ENCODE assay signal across 8 cellular contexts in genomic region chr17:1491406-1492248, GRCh38. TPM values are rescaled to one million over a fixed set of nuclear protein-coding genes. Genes with fewer than 3 reads are reported as not detected.
DNase-seq lines count a peak whose midpoint lies in the region; ATAC-seq and TF ChIP-seq lines count a peak whose summit lies in the region.

No MANE protein-coding gene starts in this region.

- CTCF ChIA-PET in Calu3 (lab: Charles Lee) = no interaction called here

- no peaks in the 10 kb centered on the region for H3K27me3 ChIP-seq in MM.1S (replicated peaks; ENCODE audit: insufficient read depth, low read length)

- peak overlapping the region; percentile 92 for H2AFZ ChIP-seq in MM.1S (ENCODE audit: low read length)

- TF ChIP-seq CTCF in Calu3 (IDR thresholded peaks at IDR 0.05; ENCODE audit: unreplicated experiment) = no peak
- TF ChIP-seq CTCF in MM.1S (IDR thresholded peaks at IDR 0.05; ENCODE audit: low read length) = no peak
- TF ChIP-seq CTCF in omental fat pad (IDR thresholded peaks at IDR 0.05) = no peak

- peak overlapping the region; percentile 77 for H3K4me3 Mint-ChIP-seq in Calu3 (ENCODE audit: low read depth, unreplicated experiment)
- peak overlapping the region; percentile 84 for H3K4me3 Mint-ChIP-seq in activated T-helper 2 cell treated with anti-CD3 and anti-CD28 coated beads, Interferon-gamma antibody, Interleukin-2, Interleukin-4, amounts not matched to agents 10 μg/mL and 5 μg/mL and 100 μg/mL, durations not matched to agents 14 hours and 24 hours and 36 hours (ENCODE audit: low read depth)

- intact Hi-C loops in Calu3 (cut with micrococcal nuclease; ENCODE audit: unreplicated experiment) = no loop called here
- intact Hi-C loops in activated T-helper 2 cell treated with anti-CD3 and anti-CD28 coated beads, Interferon-gamma antibody, Interleukin-2, Interleukin-4, amounts not matched to agents 10 μg/mL and 5 μg/mL and 100 μg/mL, durations not matched to agents 14 hours and 24 hours and 36 hours (cut with micrococcal nuclease) = loop anchor here (1.0 to 2.0 kb wide), 2 partner anchors 35 to 92 kb away; partner anchors contain the start of gene CRK

- H3K9me2 ChIP-seq in MM.1S (replicated peaks; ENCODE audit: insufficient read depth, low read length) = no peaks in the 10 kb centered on the region

- H3K4me1 ChIP-seq in MM.1S (ENCODE audit: low read length) = 0 out of 2 replicates have a peak, but pooled peaks cover 7% of the 10 kb centered on the region

- H3K27ac ChIP-seq in MM.1S (ENCODE audit: low read length) = peak overlapping the region; percentile 31; the same call in 1 of the 2 replicates

- DNase-seq in Calu3 (peak; percentile 57), MM.1S (peak; percentile 69), glomerular visceral epithelial cell (ENCODE audit: extremely low spot score) (peak; percentile 61), omental fat pad (ENCODE audit: low spot score) (no peak)
- DNase-seq in activated T-helper 2 cell treated with anti-CD3 and anti-CD28 coated beads, Interferon-gamma antibody, Interleukin-2, Interleukin-4, amounts not matched to agents 10 μg/mL and 5 μg/mL and 100 μg/mL, durations not matched to agents 14 hours and 24 hours and 36 hours (ENCODE audit: low spot score) = peak; percentile 50

- H3K27ac Mint-ChIP-seq in Calu3 (ENCODE audit: unreplicated experiment) = peak overlapping the region; percentile 64
- H3K27ac Mint-ChIP-seq in activated T-helper 2 cell treated with anti-CD3 and anti-CD28 coated beads, Interferon-gamma antibody, Interleukin-2, Interleukin-4, amounts not matched to agents 10 μg/mL and 5 μg/mL and 100 μg/mL, durations not matched to agents 14 hours and 24 hours and 36 hours = peak overlapping the region; percentile 89

- no peaks in the 10 kb centered on the region for H3K9me3 ChIP-seq in MM.1S (replicated peaks; ENCODE audit: insufficient read depth, low read length)

- H3K4me3 ChIP-seq in MM.1S (ENCODE audit: low read length) = peak overlapping the region; percentile 96

- H3K36me3 ChIP-seq in MM.1S (replicated peaks; ENCODE audit: insufficient read depth, low read length) = no peaks in the 10 kb centered on the region

- 0 out of 2 replicates have a peak, but pooled peaks cover 3% of the 10 kb centered on the region for H3K79me2 ChIP-seq in MM.1S (ENCODE audit: low read length)

- H3K9me3 Mint-ChIP-seq in Calu3 (ENCODE audit: low read depth, unreplicated experiment) = no peaks in the 10 kb centered on the region
- no peaks in the 10 kb centered on the region for H3K9me3 Mint-ChIP-seq in activated T-helper 2 cell treated with anti-CD3 and anti-CD28 coated beads, Interferon-gamma antibody, Interleukin-2, Interleukin-4, amounts not matched to agents 10 μg/mL and 5 μg/mL and 100 μg/mL, durations not matched to agents 14 hours and 24 hours and 36 hours

- H3K9ac ChIP-seq in MM.1S (ENCODE audit: low read length) = peak overlapping the region; percentile 55; the same call in 1 of the 2 replicates

- H4K20me1 ChIP-seq in MM.1S (ENCODE audit: insufficient read depth, low read length) = no peaks in the 10 kb centered on the region

- peaks cover 42% of the 10 kb centered on the region for H3K36me3 Mint-ChIP-seq in Calu3 (ENCODE audit: insufficient read depth, unreplicated experiment)
- H3K36me3 Mint-ChIP-seq in activated T-helper 2 cell treated with anti-CD3 and anti-CD28 coated beads, Interferon-gamma antibody, Interleukin-2, Interleukin-4, amounts not matched to agents 10 μg/mL and 5 μg/mL and 100 μg/mL, durations not matched to agents 14 hours and 24 hours and 36 hours (ENCODE audit: low read depth) = peaks cover 12% of the 10 kb centered on the region

- H3K27me3 Mint-ChIP-seq in Calu3 (ENCODE audit: unreplicated experiment) = no peaks in the 10 kb centered on the region
- no peaks in the 10 kb centered on the region for H3K27me3 Mint-ChIP-seq in activated T-helper 2 cell treated with anti-CD3 and anti-CD28 coated beads, Interferon-gamma antibody, Interleukin-2, Interleukin-4, amounts not matched to agents 10 μg/mL and 5 μg/mL and 100 μg/mL, durations not matched to agents 14 hours and 24 hours and 36 hours (ENCODE audit: low read depth)

- BruUV-seq in Calu3 (replicated peaks; lab: Mats Ljungman, UMichigan) = no TSS peak

- peak overlapping the region; percentile 95 for H3K4me2 ChIP-seq in MM.1S (ENCODE audit: low read depth, low read length)

- peaks cover 9% of the 10 kb centered on the region for H3K4me1 Mint-ChIP-seq in Calu3 (ENCODE audit: low read depth, unreplicated experiment)
- H3K4me1 Mint-ChIP-seq in activated T-helper 2 cell treated with anti-CD3 and anti-CD28 coated beads, Interferon-gamma antibody, Interleukin-2, Interleukin-4, amounts not matched to agents 10 μg/mL and 5 μg/mL and 100 μg/mL, durations not matched to agents 14 hours and 24 hours and 36 hours (ENCODE audit: low read depth) = peaks cover 21% of the 10 kb centered on the region

- 0 out of 2 replicates have a peak, but pooled peaks cover 3% of the 10 kb centered on the region for H3F3A ChIP-seq in MM.1S (ENCODE audit: insufficient read depth, low read length)

- ATAC-seq in GM19397 (IDR thresholded peaks at IDR 0.05; ENCODE audit: unreplicated experiment) (peak; percentile 35), omental fat pad (ENCODE audit: low FRiP score) (peak; percentile 67), GM18517 (IDR thresholded peaks at IDR 0.05; ENCODE audit: unreplicated experiment) (no peak), GM21515 (IDR thresholded peaks at IDR 0.05; ENCODE audit: unreplicated experiment) (no peak)

RNA-seq across cellular contexts. Expression of gene MYO1C, which starts 0.9 kb away (rescaled TPM):
- total RNA-seq in Calu3 (2022) = 117 and 134 TPM in 2 replicates
- total RNA-seq in activated T-helper 2 cell treated with anti-CD3 and anti-CD28 coated beads, Interferon-gamma antibody, Interleukin-2, Interleukin-4, amounts not matched to agents 10 μg/mL and 5 μg/mL and 100 μg/mL, durations not matched to agents 14 hours and 24 hours and 36 hours = 54.3 and 55.1 TPM in 2 replicates
- 100 to 1,000 TPM; 194 to 367 (median 207) TPM for total RNA-seq in omental fat pad

RNA-seq across cellular contexts. Expression of gene INPP5K, which starts 24.8 kb away (rescaled TPM):
- 15.4 and 18.7 TPM in 2 replicates for total RNA-seq in Calu3 (2022)
- total RNA-seq in activated T-helper 2 cell treated with anti-CD3 and anti-CD28 coated beads, Interferon-gamma antibody, Interleukin-2, Interleukin-4, amounts not matched to agents 10 μg/mL and 5 μg/mL and 100 μg/mL, durations not matched to agents 14 hours and 24 hours and 36 hours = 26.2 and 31.0 TPM in 2 replicates
- 100 to 1,000 TPM; 103 to 279 (median 153) TPM for total RNA-seq in omental fat pad

RNA-seq across cellular contexts. Expression of gene CRK, which starts 35.6 kb away (rescaled TPM):
- total RNA-seq in Calu3 (2022) (38.9 and 40.0 TPM in 2 replicates), omental fat pad (100 to 1,000 TPM in 2 of 4 donors, 10 to 100 TPM in 2; 84.5 to 104 (median 95.7) TPM)
- total RNA-seq in activated T-helper 2 cell treated with anti-CD3 and anti-CD28 coated beads, Interferon-gamma antibody, Interleukin-2, Interleukin-4, amounts not matched to agents 10 μg/mL and 5 μg/mL and 100 μg/mL, durations not matched to agents 14 hours and 24 hours and 36 hours = 22.2 and 22.6 TPM in 2 replicates

Comparison
In these comparisons a context has a peak if more than half of its experiments do, and no peak if none do; other contexts are left out.
1. ATAC-seq: peak in GM19397 (single experiment) and omental fat pad (single experiment); none in GM18517 (single experiment) and GM21515 (single experiment).